ENCODE assay signal across 1 cellular context in the genomic region with DNA sequence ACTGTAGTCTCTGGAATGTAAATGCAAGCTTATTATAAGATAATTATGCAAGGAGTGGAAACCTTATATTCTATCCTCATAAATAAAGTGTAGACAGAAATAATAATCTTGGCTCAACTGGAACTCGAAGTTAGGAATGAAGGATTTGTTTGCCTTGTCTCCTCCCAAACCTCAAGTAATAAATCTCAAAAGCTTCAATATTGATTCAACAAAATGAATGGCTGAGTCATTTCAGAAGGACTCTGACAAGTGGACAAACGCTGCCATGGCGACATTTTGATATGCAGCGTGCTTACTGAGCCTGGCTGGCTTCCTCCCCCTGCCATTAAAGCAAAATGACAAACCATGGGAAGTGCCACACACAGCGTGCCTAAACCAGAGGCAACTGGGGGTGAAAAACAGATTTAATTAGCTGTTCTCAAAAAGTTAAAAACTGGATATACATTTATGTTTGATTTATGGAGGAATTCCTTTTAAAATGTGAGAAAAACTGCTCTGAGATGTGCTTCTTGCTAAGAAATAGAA.
TF ChIP-seq lines count a peak whose summit lies in the region.

No MANE protein-coding gene starts in this region.

TF ChIP-seq in HEK293, 187 proteins besides CTCF, POLR2A, EP300 and RAD21 (continued from another document and continues in another):
- TF ChIP-seq, protein P1, sequence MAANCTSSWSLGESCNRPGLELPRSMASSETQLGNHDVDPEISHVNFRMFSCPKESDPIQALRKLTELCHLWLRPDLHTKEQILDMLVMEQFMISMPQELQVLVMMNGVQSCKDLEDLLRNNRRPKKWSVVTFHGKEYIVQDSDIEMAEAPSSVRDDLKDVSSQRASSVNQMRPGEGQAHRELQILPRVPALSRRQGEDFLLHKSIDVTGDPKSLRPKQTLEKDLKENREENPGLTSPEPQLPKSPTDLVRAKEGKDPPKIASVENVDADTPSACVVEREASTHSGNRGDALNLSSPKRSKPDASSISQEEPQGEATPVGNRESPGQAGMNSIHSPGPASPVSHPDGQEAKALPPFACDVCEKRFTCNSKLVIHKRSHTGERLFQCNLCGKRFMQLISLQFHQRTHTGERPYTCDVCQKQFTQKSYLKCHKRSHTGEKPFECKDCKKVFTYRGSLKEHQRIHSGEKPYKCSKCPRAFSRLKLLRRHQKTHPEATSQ (tag by site-specific recombination; IDR thresholded peaks at IDR 0.05): no peak
- peak; percentile 47 for TF ChIP-seq ZNF335 (tag by site-specific recombination; conservative IDR thresholded peaks at IDR 0.05)
- peak; percentile 75; the same call in 1 of the 2 replicates for TF ChIP-seq SCRT1 (tag by site-specific recombination; IDR thresholded peaks at IDR 0.05; ENCODE audit: borderline replicate concordance)
- 0 out of 2 replicates have a peak, but pooled peaks have one; percentile 50 for TF ChIP-seq ZNF10 (tag by site-specific recombination; IDR thresholded peaks at IDR 0.05)
- no peak for TF ChIP-seq ZNF521 (tag by site-specific recombination; IDR thresholded peaks at IDR 0.05)
- TF ChIP-seq ZNF560 (tag by site-specific recombination; IDR thresholded peaks at IDR 0.05; ENCODE audit: borderline replicate concordance): no peak
- peak; percentile 71 for TF ChIP-seq ZBTB21 (tag by site-specific recombination; IDR thresholded peaks at IDR 0.05)
- TF ChIP-seq MZF1 (tag by site-specific recombination; IDR thresholded peaks at IDR 0.05; ENCODE audit: borderline replicate concordance): no peak
- TF ChIP-seq ZNF792 (tag by site-specific recombination; IDR thresholded peaks at IDR 0.05): no peak
- TF ChIP-seq ZNF777 (tag by site-specific recombination; IDR thresholded peaks at IDR 0.05; ENCODE audit: borderline replicate concordance): no peak
- peak; percentile 74; the same call in 1 of the 2 replicates for TF ChIP-seq ZFP69B (tag by site-specific recombination; IDR thresholded peaks at IDR 0.05)
- TF ChIP-seq ZNF785 (tag by site-specific recombination; IDR thresholded peaks at IDR 0.05): no peak
- no peak for TF ChIP-seq ZNF791 (tag by site-specific recombination; IDR thresholded peaks at IDR 0.05)
- TF ChIP-seq ZNF19 (tag by site-specific recombination; IDR thresholded peaks at IDR 0.05; ENCODE audit: low read depth): no peak
- TF ChIP-seq, protein P2, sequence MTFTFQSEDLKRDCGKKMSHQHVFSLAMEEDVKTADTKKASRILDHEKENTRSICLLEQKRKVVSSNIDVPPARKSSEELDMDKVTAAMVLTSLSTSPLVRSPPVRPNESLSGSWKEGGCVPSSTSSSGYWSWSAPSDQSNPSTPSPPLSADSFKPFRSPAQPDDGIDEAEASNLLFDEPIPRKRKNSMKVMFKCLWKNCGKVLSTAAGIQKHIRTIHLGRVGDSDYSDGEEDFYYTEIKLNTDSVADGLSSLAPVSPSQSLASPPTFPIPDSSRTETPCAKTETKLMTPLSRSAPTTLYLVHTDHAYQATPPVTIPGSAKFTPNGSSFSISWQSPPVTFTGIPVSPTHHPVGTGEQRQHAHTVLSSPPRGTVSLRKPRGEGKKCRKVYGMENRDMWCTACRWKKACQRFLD (tag by site-specific recombination; IDR thresholded peaks at IDR 0.05): no peak
- no peak for TF ChIP-seq ZNF138 (tag by site-specific recombination; IDR thresholded peaks at IDR 0.05; ENCODE audit: borderline replicate concordance)
- TF ChIP-seq ZNF324 (tag by site-specific recombination; IDR thresholded peaks at IDR 0.05): peak; percentile 40; the same call in 1 of the 2 replicates
- TF ChIP-seq, protein P3, sequence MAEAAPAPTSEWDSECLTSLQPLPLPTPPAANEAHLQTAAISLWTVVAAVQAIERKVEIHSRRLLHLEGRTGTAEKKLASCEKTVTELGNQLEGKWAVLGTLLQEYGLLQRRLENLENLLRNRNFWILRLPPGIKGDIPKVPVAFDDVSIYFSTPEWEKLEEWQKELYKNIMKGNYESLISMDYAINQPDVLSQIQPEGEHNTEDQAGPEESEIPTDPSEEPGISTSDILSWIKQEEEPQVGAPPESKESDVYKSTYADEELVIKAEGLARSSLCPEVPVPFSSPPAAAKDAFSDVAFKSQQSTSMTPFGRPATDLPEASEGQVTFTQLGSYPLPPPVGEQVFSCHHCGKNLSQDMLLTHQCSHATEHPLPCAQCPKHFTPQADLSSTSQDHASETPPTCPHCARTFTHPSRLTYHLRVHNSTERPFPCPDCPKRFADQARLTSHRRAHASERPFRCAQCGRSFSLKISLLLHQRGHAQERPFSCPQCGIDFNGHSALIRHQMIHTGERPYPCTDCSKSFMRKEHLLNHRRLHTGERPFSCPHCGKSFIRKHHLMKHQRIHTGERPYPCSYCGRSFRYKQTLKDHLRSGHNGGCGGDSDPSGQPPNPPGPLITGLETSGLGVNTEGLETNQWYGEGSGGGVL (tag by site-specific recombination; IDR thresholded peaks at IDR 0.05): peak; percentile 51
- no peak for TF ChIP-seq ZNF169 (tag by site-specific recombination; IDR thresholded peaks at IDR 0.05)
- TF ChIP-seq, protein P4, sequence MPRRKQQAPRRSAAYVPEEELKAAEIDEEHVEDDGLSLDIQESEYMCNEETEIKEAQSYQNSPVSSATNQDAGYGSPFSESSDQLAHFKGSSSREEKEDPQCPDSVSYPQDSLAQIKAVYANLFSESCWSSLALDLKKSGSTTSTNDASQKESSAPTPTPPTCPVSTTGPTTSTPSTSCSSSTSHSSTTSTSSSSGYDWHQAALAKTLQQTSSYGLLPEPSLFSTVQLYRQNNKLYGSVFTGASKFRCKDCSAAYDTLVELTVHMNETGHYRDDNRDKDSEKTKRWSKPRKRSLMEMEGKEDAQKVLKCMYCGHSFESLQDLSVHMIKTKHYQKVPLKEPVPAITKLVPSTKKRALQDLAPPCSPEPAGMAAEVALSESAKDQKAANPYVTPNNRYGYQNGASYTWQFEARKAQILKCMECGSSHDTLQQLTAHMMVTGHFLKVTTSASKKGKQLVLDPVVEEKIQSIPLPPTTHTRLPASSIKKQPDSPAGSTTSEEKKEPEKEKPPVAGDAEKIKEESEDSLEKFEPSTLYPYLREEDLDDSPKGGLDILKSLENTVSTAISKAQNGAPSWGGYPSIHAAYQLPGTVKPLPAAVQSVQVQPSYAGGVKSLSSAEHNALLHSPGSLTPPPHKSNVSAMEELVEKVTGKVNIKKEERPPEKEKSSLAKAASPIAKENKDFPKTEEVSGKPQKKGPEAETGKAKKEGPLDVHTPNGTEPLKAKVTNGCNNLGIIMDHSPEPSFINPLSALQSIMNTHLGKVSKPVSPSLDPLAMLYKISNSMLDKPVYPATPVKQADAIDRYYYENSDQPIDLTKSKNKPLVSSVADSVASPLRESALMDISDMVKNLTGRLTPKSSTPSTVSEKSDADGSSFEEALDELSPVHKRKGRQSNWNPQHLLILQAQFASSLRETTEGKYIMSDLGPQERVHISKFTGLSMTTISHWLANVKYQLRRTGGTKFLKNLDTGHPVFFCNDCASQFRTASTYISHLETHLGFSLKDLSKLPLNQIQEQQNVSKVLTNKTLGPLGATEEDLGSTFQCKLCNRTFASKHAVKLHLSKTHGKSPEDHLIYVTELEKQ (tag by site-specific recombination; IDR thresholded peaks at IDR 0.05; ENCODE audit: borderline replicate concordance): peak; percentile 94
- peak; percentile 95 for TF ChIP-seq ZNF843 (tag by site-specific recombination; IDR thresholded peaks at IDR 0.05)
- TF ChIP-seq, protein P5, sequence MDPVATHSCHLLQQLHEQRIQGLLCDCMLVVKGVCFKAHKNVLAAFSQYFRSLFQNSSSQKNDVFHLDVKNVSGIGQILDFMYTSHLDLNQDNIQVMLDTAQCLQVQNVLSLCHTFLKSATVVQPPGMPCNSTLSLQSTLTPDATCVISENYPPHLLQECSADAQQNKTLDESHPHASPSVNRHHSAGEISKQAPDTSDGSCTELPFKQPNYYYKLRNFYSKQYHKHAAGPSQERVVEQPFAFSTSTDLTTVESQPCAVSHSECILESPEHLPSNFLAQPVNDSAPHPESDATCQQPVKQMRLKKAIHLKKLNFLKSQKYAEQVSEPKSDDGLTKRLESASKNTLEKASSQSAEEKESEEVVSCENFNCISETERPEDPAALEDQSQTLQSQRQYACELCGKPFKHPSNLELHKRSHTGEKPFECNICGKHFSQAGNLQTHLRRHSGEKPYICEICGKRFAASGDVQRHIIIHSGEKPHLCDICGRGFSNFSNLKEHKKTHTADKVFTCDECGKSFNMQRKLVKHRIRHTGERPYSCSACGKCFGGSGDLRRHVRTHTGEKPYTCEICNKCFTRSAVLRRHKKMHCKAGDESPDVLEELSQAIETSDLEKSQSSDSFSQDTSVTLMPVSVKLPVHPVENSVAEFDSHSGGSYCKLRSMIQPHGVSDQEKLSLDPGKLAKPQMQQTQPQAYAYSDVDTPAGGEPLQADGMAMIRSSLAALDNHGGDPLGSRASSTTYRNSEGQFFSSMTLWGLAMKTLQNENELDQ (tag by site-specific recombination; IDR thresholded peaks at IDR 0.05; ENCODE audit: low read depth): no peak
- no peak for TF ChIP-seq ZNF121 (tag by site-specific recombination; IDR thresholded peaks at IDR 0.05)
- no peak for TF ChIP-seq ZNF670 (tag by site-specific recombination; IDR thresholded peaks at IDR 0.05; ENCODE audit: low read depth)
- TF ChIP-seq ZNF214 (tag by site-specific recombination; IDR thresholded peaks at IDR 0.05; ENCODE audit: borderline replicate concordance): no peak
- TF ChIP-seq ZNF747 (tag by site-specific recombination; IDR thresholded peaks at IDR 0.05): no peak
- TF ChIP-seq ZNF426 (tag by site-specific recombination; IDR thresholded peaks at IDR 0.05): no peak
- TF ChIP-seq ZFHX2 (tag by site-specific recombination; conservative IDR thresholded peaks at IDR 0.05): no peak
- no peak for TF ChIP-seq HOXA7 (CRISPR knock-in tag; IDR thresholded peaks at IDR 0.05; ENCODE audit: borderline replicate concordance)
- peak; percentile 47; the same call in 1 of the 2 replicates for TF ChIP-seq IKZF3 (tag by site-specific recombination; IDR thresholded peaks at IDR 0.05)
- TF ChIP-seq KLF9 (tag by site-specific recombination; IDR thresholded peaks at IDR 0.05; ENCODE audit: low read depth): no peak
- TF ChIP-seq WT1 (tag by site-specific recombination; IDR thresholded peaks at IDR 0.05): peak; percentile 99
- TF ChIP-seq ZNF654 (tag by site-specific recombination; IDR thresholded peaks at IDR 0.05; ENCODE audit: low read depth): no peak
- TF ChIP-seq ZNF114 (tag by site-specific recombination; IDR thresholded peaks at IDR 0.05): no peak
- peak; percentile 92; the same call in 1 of the 2 replicates for TF ChIP-seq BCL11A (tag by site-specific recombination; IDR thresholded peaks at IDR 0.05; ENCODE audit: low read depth)
- no peak for TF ChIP-seq ZNF133 (tag by site-specific recombination; IDR thresholded peaks at IDR 0.05)
- TF ChIP-seq ZNF548 (tag by site-specific recombination; IDR thresholded peaks at IDR 0.05): no peak
- no peak for TF ChIP-seq ZNF76 (tag by site-specific recombination; IDR thresholded peaks at IDR 0.05; ENCODE audit: borderline replicate concordance, low read depth)
- TF ChIP-seq, protein P6, sequence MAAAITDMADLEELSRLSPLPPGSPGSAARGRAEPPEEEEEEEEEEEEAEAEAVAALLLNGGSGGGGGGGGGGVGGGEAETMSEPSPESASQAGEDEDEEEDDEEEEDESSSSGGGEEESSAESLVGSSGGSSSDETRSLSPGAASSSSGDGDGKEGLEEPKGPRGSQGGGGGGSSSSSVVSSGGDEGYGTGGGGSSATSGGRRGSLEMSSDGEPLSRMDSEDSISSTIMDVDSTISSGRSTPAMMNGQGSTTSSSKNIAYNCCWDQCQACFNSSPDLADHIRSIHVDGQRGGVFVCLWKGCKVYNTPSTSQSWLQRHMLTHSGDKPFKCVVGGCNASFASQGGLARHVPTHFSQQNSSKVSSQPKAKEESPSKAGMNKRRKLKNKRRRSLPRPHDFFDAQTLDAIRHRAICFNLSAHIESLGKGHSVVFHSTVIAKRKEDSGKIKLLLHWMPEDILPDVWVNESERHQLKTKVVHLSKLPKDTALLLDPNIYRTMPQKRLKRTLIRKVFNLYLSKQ (tag by site-specific recombination; IDR thresholded peaks at IDR 0.05; ENCODE audit: borderline replicate concordance): no peak
- TF ChIP-seq ZNF610 (tag by site-specific recombination; IDR thresholded peaks at IDR 0.05; ENCODE audit: borderline replicate concordance): no peak
- TF ChIP-seq, protein P7, sequence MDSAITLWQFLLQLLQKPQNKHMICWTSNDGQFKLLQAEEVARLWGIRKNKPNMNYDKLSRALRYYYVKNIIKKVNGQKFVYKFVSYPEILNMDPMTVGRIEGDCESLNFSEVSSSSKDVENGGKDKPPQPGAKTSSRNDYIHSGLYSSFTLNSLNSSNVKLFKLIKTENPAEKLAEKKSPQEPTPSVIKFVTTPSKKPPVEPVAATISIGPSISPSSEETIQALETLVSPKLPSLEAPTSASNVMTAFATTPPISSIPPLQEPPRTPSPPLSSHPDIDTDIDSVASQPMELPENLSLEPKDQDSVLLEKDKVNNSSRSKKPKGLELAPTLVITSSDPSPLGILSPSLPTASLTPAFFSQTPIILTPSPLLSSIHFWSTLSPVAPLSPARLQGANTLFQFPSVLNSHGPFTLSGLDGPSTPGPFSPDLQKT (IDR thresholded peaks at IDR 0.05; ENCODE audit: borderline replicate concordance, low read depth, low read length): no peak
- TF ChIP-seq, protein P8, sequence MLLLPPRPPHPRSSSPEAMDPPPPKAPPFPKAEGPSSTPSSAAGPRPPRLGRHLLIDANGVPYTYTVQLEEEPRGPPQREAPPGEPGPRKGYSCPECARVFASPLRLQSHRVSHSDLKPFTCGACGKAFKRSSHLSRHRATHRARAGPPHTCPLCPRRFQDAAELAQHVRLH (tag by site-specific recombination; IDR thresholded peaks at IDR 0.05): peak; percentile 82; the same call in 1 of the 2 replicates
- TF ChIP-seq, protein P9, sequence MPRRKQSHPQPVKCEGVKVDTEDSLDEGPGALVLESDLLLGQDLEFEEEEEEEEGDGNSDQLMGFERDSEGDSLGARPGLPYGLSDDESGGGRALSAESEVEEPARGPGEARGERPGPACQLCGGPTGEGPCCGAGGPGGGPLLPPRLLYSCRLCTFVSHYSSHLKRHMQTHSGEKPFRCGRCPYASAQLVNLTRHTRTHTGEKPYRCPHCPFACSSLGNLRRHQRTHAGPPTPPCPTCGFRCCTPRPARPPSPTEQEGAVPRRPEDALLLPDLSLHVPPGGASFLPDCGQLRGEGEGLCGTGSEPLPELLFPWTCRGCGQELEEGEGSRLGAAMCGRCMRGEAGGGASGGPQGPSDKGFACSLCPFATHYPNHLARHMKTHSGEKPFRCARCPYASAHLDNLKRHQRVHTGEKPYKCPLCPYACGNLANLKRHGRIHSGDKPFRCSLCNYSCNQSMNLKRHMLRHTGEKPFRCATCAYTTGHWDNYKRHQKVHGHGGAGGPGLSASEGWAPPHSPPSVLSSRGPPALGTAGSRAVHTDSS (tag by site-specific recombination; IDR thresholded peaks at IDR 0.05): no peak
- no peak for TF ChIP-seq ZNF596 (tag by site-specific recombination; IDR thresholded peaks at IDR 0.05)
- 0 out of 2 replicates have a peak, but pooled peaks have one; percentile 64 for TF ChIP-seq MEIS1 (CRISPR knock-in tag; IDR thresholded peaks at IDR 0.05; ENCODE audit: borderline replicate concordance)
- TF ChIP-seq ZBTB48 (tag by site-specific recombination; IDR thresholded peaks at IDR 0.05): no peak
- no peak for TF ChIP-seq ZNF701 (tag by site-specific recombination; IDR thresholded peaks at IDR 0.05)
- peak; percentile 93 for TF ChIP-seq GLI2 (tag by site-specific recombination; IDR thresholded peaks at IDR 0.05; ENCODE audit: borderline replicate concordance, low read depth)
- peak; percentile 71; the same call in 1 of the 2 replicates for TF ChIP-seq OVOL3 (tag by site-specific recombination; IDR thresholded peaks at IDR 0.05)
- no peak for TF ChIP-seq ZNF514 (tag by site-specific recombination; IDR thresholded peaks at IDR 0.05)
